Comparison of ENCODE assay signal across 1 cellular context in genomic region chr1:233440952-233441401, GRCh38.
TF ChIP-seq lines count a peak whose summit lies in the region.

No MANE protein-coding gene starts in this region.

TF ChIP-seq in GM12878, 131 proteins besides CTCF, POLR2A, EP300 and RAD21 (continued from another document and continues in another):
- TF ChIP-seq ELK1 (IDR thresholded peaks at IDR 0.05; ENCODE audit: low read depth, low read length) (no peak), MTA3 (IDR thresholded peaks at IDR 0.05; ENCODE audit: borderline replicate concordance, low read length) (no peak), ZNF274 (IDR thresholded peaks at IDR 0.05; ENCODE audit: insufficient read depth, insufficient read length) (no peak), ZNF207 (IDR thresholded peaks at IDR 0.05; ENCODE audit: borderline replicate concordance) (no peak), GABPA (IDR thresholded peaks at IDR 0.05; ENCODE audit: low read depth) (no peak), MLLT1 (IDR thresholded peaks at IDR 0.05) (no peak), HDGF (IDR thresholded peaks at IDR 0.05) (no peak), ASH2L (IDR thresholded peaks at IDR 0.05; ENCODE audit: borderline replicate concordance, low read depth) (no peak), ESRRA (IDR thresholded peaks at IDR 0.05; ENCODE audit: low read length) (no peak), CEBPB (IDR thresholded peaks at IDR 0.05; ENCODE audit: borderline replicate concordance in 1 of 2, low read depth in 2 of 2, low read length in 2 of 2) (no peak), TCF3 (IDR thresholded peaks at IDR 0.05; ENCODE audit: borderline replicate concordance, insufficient read depth, low read depth, low read length) (no peak), CBFB (IDR thresholded peaks at IDR 0.05; ENCODE audit: low read depth) (no peak), POLR2AphosphoS2 (IDR thresholded peaks at IDR 0.05; ENCODE audit: low read depth, low read length) (no peak), SUPT20H (IDR thresholded peaks at IDR 0.05; ENCODE audit: borderline replicate concordance, control insufficient read depth, low read depth, low read length) (no peak), ZNF592 (IDR thresholded peaks at IDR 0.05) (no peak), RELB (IDR thresholded peaks at IDR 0.05; ENCODE audit: low read depth) (peak; percentile 25; the same call in 1 of the 2 replicates), NR2C1 (IDR thresholded peaks at IDR 0.05) (no peak), SRF (IDR thresholded peaks at IDR 0.05; ENCODE audit: low read depth in 2 of 2, low read length in 2 of 2) (no peak), BACH1 (IDR thresholded peaks at IDR 0.05; ENCODE audit: borderline replicate concordance) (no peak), NR2C2 (IDR thresholded peaks at IDR 0.05; ENCODE audit: borderline replicate concordance, control insufficient read depth, insufficient read length, low read depth) (no peak), SKIL (IDR thresholded peaks at IDR 0.05; ENCODE audit: low read depth, poor library complexity, severe bottlenecking) (no peak), MXI1 (IDR thresholded peaks at IDR 0.05; ENCODE audit: low read depth, low read length) (no peak), JUND (IDR thresholded peaks at IDR 0.05; ENCODE audit: low read depth, low read length) (no peak), ZBTB11 (CRISPR knock-in tag; IDR thresholded peaks at IDR 0.05) (no peak), USF1 (IDR thresholded peaks at IDR 0.05; ENCODE audit: borderline replicate concordance, extremely low read length, insufficient read depth, low read depth, low read length) (no peak), KAT2A (conservative IDR thresholded peaks at IDR 0.05; ENCODE audit: control insufficient read depth, low read depth, low read length) (no peak), NFXL1 (IDR thresholded peaks at IDR 0.05; ENCODE audit: borderline replicate concordance) (no peak), SIN3A (IDR thresholded peaks at IDR 0.05; ENCODE audit: low read depth, low read length) (no peak), CHD4 (IDR thresholded peaks at IDR 0.05) (no peak), POLR2AphosphoS5 (IDR thresholded peaks at IDR 0.05; ENCODE audit: low read length) (no peak), RUNX3 (IDR thresholded peaks at IDR 0.05; ENCODE audit: low read length) (peak; percentile 66), SMAD5 (IDR thresholded peaks at IDR 0.05; ENCODE audit: low read depth) (no peak), PAX8 (IDR thresholded peaks at IDR 0.05) (no peak), SREBF2 (IDR thresholded peaks at IDR 0.05; ENCODE audit: low read length) (no peak), YY1 (IDR thresholded peaks at IDR 0.05; ENCODE audit: low read depth, low read length) (peak; percentile 77), CHD2 (IDR thresholded peaks at IDR 0.05; ENCODE audit: borderline replicate concordance, low read depth, low read length) (no peak), FOXK2 (IDR thresholded peaks at IDR 0.05) (no peak), MAX (IDR thresholded peaks at IDR 0.05; ENCODE audit: low read depth, low read length) (no peak), IKZF2 (IDR thresholded peaks at IDR 0.05) (0 out of 4 replicates have a peak, but pooled peaks of 1 of the 2 experiments have one; percentile 27), EGR1 (IDR thresholded peaks at IDR 0.05; ENCODE audit: borderline replicate concordance in 1 of 2, low read depth in 2 of 2, low read length in 2 of 2) (no peak), RFX5 (IDR thresholded peaks at IDR 0.05; ENCODE audit: low read depth, low read length) (no peak), IRF3 (IDR thresholded peaks at IDR 0.05) (no peak), ZBTB4 (CRISPR knock-in tag; IDR thresholded peaks at IDR 0.05) (no peak), NBN (IDR thresholded peaks at IDR 0.05) (no peak), ZBED1 (IDR thresholded peaks at IDR 0.05; ENCODE audit: borderline replicate concordance) (no peak)
